Comparison of ENCODE assay signal across 8 cellular contexts in genomic region chr17:80992077-80992947, GRCh38. TPM values are rescaled to one million over a fixed set of nuclear protein-coding genes. Genes with fewer than 3 reads are reported as not detected.
DNase-seq lines count a peak whose midpoint lies in the region; ATAC-seq and TF ChIP-seq lines count a peak whose summit lies in the region.

No MANE protein-coding gene starts in this region.

- H3K4me3 ChIP-seq in Caco-2 (ENCODE audit: low read depth, low read length) (peak overlapping the region; percentile 55), iPS-18a (ENCODE audit: low read length) (peak overlapping the region; percentile 58)

- H3K9me3 Mint-ChIP-seq in Caco-2 (ENCODE audit: unreplicated experiment), result no peaks in the 10 kb centered on the region
- no peaks in the 10 kb centered on the region for H3K9me3 Mint-ChIP-seq in activated naive CD4-positive, alpha-beta T cell treated with anti-CD3 and anti-CD28 coated beads, Interleukin-2, amount 50 U/mL, for 72 hours
- H3K9me3 Mint-ChIP-seq in stimulated activated effector memory CD8-positive, alpha-beta T cell treated with anti-CD3 and anti-CD28 coated beads, Interleukin-12 subunit alpha, Interleukin-12 subunit beta, amount 100 ng/mL, for 72 hours, result no peaks in the 10 kb centered on the region

- intact Hi-C loops in Caco-2 (cut with micrococcal nuclease; ENCODE audit: unreplicated experiment), result no loop called here

- H3K4me1 ChIP-seq in Caco-2 (peaks cover 13% of the 10 kb centered on the region), iPS-18a (ENCODE audit: control insufficient read depth, low read depth, low read length) (no peaks in the 10 kb centered on the region)

- peak; percentile 17 for ATAC-seq in HG02588 (IDR thresholded peaks at IDR 0.05; ENCODE audit: unreplicated experiment)
- ATAC-seq in activated naive CD4-positive, alpha-beta T cell treated with anti-CD3 and anti-CD28 coated beads, Interleukin-2, amount 50 U/mL, for 72 hours, result peak; percentile 23 to 52
- ATAC-seq in stimulated activated effector memory CD8-positive, alpha-beta T cell treated with anti-CD3 and anti-CD28 coated beads, Interleukin-12 subunit alpha, Interleukin-12 subunit beta, amount 100 ng/mL, for 72 hours, result peak; percentile 44
- no peak for ATAC-seq in GM18861 (IDR thresholded peaks at IDR 0.05; ENCODE audit: unreplicated experiment)
- no peak for ATAC-seq in HG03045 (IDR thresholded peaks at IDR 0.05; ENCODE audit: unreplicated experiment)

- CTCF ChIA-PET in Caco-2 (lab: Charles Lee), result no interaction called here

- peak overlapping the region; percentile 50 for H3K9ac ChIP-seq in iPS-18a (ENCODE audit: low read length)

- H3K36me3 ChIP-seq in Caco-2 (ENCODE audit: control insufficient read depth, insufficient read depth, low read length) (no peaks in the 10 kb centered on the region), iPS-18a (ENCODE audit: control insufficient read depth, low read depth, low read length) (peaks cover 10% of the 10 kb centered on the region)

- H3K27me3 Mint-ChIP-seq in Caco-2 (ENCODE audit: insufficient read depth, unreplicated experiment), result no peaks in the 10 kb centered on the region

- H3K36me3 Mint-ChIP-seq in Caco-2 (ENCODE audit: insufficient read depth, unreplicated experiment), result peaks cover 13% of the 10 kb centered on the region
- H3K36me3 Mint-ChIP-seq in activated naive CD4-positive, alpha-beta T cell treated with anti-CD3 and anti-CD28 coated beads, Interleukin-2, amount 50 U/mL, for 72 hours, result no peaks in the 10 kb centered on the region
- H3K36me3 Mint-ChIP-seq in stimulated activated effector memory CD8-positive, alpha-beta T cell treated with anti-CD3 and anti-CD28 coated beads, Interleukin-12 subunit alpha, Interleukin-12 subunit beta, amount 100 ng/mL, for 72 hours, result peaks cover 34% of the 10 kb centered on the region

- no TSS peak for BruUV-seq in Caco-2 (replicated peaks; lab: Mats Ljungman, UMichigan)

- no peak overlapping the region for H3K27ac ChIP-seq in iPS-18a (ENCODE audit: low read length)

- H3K4me1 Mint-ChIP-seq in Caco-2 (ENCODE audit: low read depth, unreplicated experiment), result no peaks in the 10 kb centered on the region
- peaks cover 15% of the 10 kb centered on the region for H3K4me1 Mint-ChIP-seq in stimulated activated effector memory CD8-positive, alpha-beta T cell treated with anti-CD3 and anti-CD28 coated beads, Interleukin-12 subunit alpha, Interleukin-12 subunit beta, amount 100 ng/mL, for 72 hours

- DNase-seq in Caco-2, result peak in 1 of 2 experiments; percentile 27
- DNase-seq in activated naive CD4-positive, alpha-beta T cell treated with anti-CD3 and anti-CD28 coated beads, Interleukin-2, amount 50 U/mL, for 72 hours (ENCODE audit: low spot score in 2 of 2), result peak in 1 of 2 donors; percentile 11
- peak in 1 of 2 donors; percentile 51 for DNase-seq in stimulated activated effector memory CD8-positive, alpha-beta T cell treated with anti-CD3 and anti-CD28 coated beads, Interleukin-12 subunit alpha, Interleukin-12 subunit beta, amount 100 ng/mL, for 72 hours (ENCODE audit: low spot score in 2 of 2)
- no peak for DNase-seq in HuH-7 (ENCODE audit: low spot score)

- H3K9me3 ChIP-seq in Caco-2 (no peaks in the 10 kb centered on the region), iPS-18a (ENCODE audit: control insufficient read depth, low read depth, low read length) (no peaks in the 10 kb centered on the region)

- POLR2A ChIA-PET in Caco-2 (lab: Charles Lee), result no interaction called here

- no peak overlapping the region for H3K27ac Mint-ChIP-seq in Caco-2 (ENCODE audit: unreplicated experiment)
- H3K27ac Mint-ChIP-seq in activated naive CD4-positive, alpha-beta T cell treated with anti-CD3 and anti-CD28 coated beads, Interleukin-2, amount 50 U/mL, for 72 hours, result peak overlapping the region; percentile 59 to 86
- H3K27ac Mint-ChIP-seq in stimulated activated effector memory CD8-positive, alpha-beta T cell treated with anti-CD3 and anti-CD28 coated beads, Interleukin-12 subunit alpha, Interleukin-12 subunit beta, amount 100 ng/mL, for 72 hours, result peak overlapping the region; percentile 83

- TF ChIP-seq CTCF in Caco-2 (IDR thresholded peaks at IDR 0.05; ENCODE audit: insufficient read depth in 1 of 2, low read depth in 1 of 2, low read length in 1 of 2, severe bottlenecking in 1 of 2, unreplicated experiment in 1 of 2), result no peak

- peak overlapping the region; percentile 83 for H3K4me3 Mint-ChIP-seq in Caco-2 (ENCODE audit: unreplicated experiment)
- peak overlapping the region; percentile 74 for H3K4me3 Mint-ChIP-seq in stimulated activated effector memory CD8-positive, alpha-beta T cell treated with anti-CD3 and anti-CD28 coated beads, Interleukin-12 subunit alpha, Interleukin-12 subunit beta, amount 100 ng/mL, for 72 hours

- H3K27me3 ChIP-seq in Caco-2 (replicated peaks; ENCODE audit: control insufficient read depth, insufficient read depth, low read length) (no peaks in the 10 kb centered on the region), iPS-18a (ENCODE audit: control insufficient read depth, insufficient read depth, low read length) (peaks cover 30% of the 10 kb centered on the region)

RNA-seq across cellular contexts. Expression of gene CHMP6, which starts 0.7 kb away (rescaled TPM):
- total RNA-seq in Caco-2 (2022), result 20.1 and 23.2 TPM in 2 replicates
- total RNA-seq in activated naive CD4-positive, alpha-beta T cell treated with anti-CD3 and anti-CD28 coated beads, Interleukin-2, amount 50 U/mL, for 72 hours, result 10 to 100 TPM in 1 of 2 donors, 1 to 10 TPM in 1; 9.7 to 18.5 TPM

RNA-seq across cellular contexts. Expression of gene BAIAP2, which starts 42.6 kb away (rescaled TPM):
- total RNA-seq in Caco-2 (2022), result 52.6 and 57.7 TPM in 2 replicates
- 10 to 100 TPM in 1 of 2 donors, 1 to 10 TPM in 1; 6.2 to 13.2 TPM for total RNA-seq in activated naive CD4-positive, alpha-beta T cell treated with anti-CD3 and anti-CD28 coated beads, Interleukin-2, amount 50 U/mL, for 72 hours

Comparison
In these comparisons a context has a peak if more than half of its experiments do, and no peak if none do; other contexts are left out.
1. ATAC-seq: peak in HG02588 (single experiment), activated naive CD4-positive, alpha-beta T cell treated with anti-CD3 and anti-CD28 coated beads, Interleukin-2, amount 50 U/mL, for 72 hours (2 of 2) and stimulated activated effector memory CD8-positive, alpha-beta T cell treated with anti-CD3 and anti-CD28 coated beads, Interleukin-12 subunit alpha, Interleukin-12 subunit beta, amount 100 ng/mL, for 72 hours (single experiment); none in GM18861 (single experiment) and HG03045 (single experiment).